ENCODE assay signal across 8 cellular contexts in genomic region chr9:19408693-19409405, GRCh38. TPM values are rescaled to one million over a fixed set of nuclear protein-coding genes. Genes with fewer than 3 reads are reported as not detected.
DNase-seq lines count a peak whose midpoint lies in the region; ATAC-seq and TF ChIP-seq lines count a peak whose summit lies in the region.

ACER2 (plus strand) TSS chr9:19409009; CDS start chr9:19409085, 76 bp downstream.

- no peaks in the 10 kb centered on the region for H3K27me3 ChIP-seq in heart right ventricle

- peak within 1 kb of the TSS; percentile 79 for H3K4me3 ChIP-seq in GM12875 (ENCODE audit: low read depth, low read length)
- peak within 1 kb of the TSS; percentile 70 to 98 (median 92) for H3K4me3 ChIP-seq in heart right ventricle

- H3K4me1 ChIP-seq in heart right ventricle, result peaks cover 0 to 46% (median 22%) of the 10 kb centered on the region in 9 donors

- H3K4me1 Mint-ChIP-seq in type B pancreatic cell (ENCODE audit: unreplicated experiment), result peaks cover 10% of the 10 kb centered on the region

- peak within 1 kb of the TSS; percentile 93 for H3K4me3 Mint-ChIP-seq in type B pancreatic cell

- TF ChIP-seq CTCF in GM12875 (IDR thresholded peaks at IDR 0.05; ENCODE audit: borderline replicate concordance, insufficient read depth, low read depth, low read length) (no peak), heart right ventricle (IDR thresholded peaks at IDR 0.05) (peak in 4 of 9 donors; percentile 7 to 23 (median 20)), type B pancreatic cell (conservative IDR thresholded peaks at IDR 0.05) (peak; percentile 28)

- peak within 1 kb of the TSS; percentile 87 for H3K27ac Mint-ChIP-seq in type B pancreatic cell

- WGBS in adipose tissue, 3 donors, result 0% methylated on average over 56 to 61 of the region's 61 CpGs
- 0 to 1% methylated on average over 50 to 61 of the region's 61 CpGs for WGBS in heart right ventricle, 2 donors

- no peaks in the 10 kb centered on the region for H3K9me3 Mint-ChIP-seq in type B pancreatic cell

- peaks cover 0 to 2% (median 0%) of the 10 kb centered on the region in 11 donors for H3K9me3 ChIP-seq in heart right ventricle

- H3K36me3 ChIP-seq in heart right ventricle, result peaks cover 0 to 11% (median 0%) of the 10 kb centered on the region in 9 donors

- H3K27ac ChIP-seq in adipose tissue (ENCODE audit: low read depth, low read length), result peak within 1 kb of the TSS; percentile 41
- H3K27ac ChIP-seq in heart right ventricle, result peak within 1 kb of the TSS; percentile 82 to 96 (median 90)

- no peaks in the 10 kb centered on the region for H3K36me3 Mint-ChIP-seq in type B pancreatic cell

- H3K27me3 Mint-ChIP-seq in type B pancreatic cell, result no peaks in the 10 kb centered on the region

- intact Hi-C loops in heart right ventricle (cut with DNase I), result loop anchor here in 4 of 10 donors (1.0 to 2.0 kb wide), 4 partner anchors 22 to 48 kb away; partner anchors contain the start of gene RPS6 (in 4 of the 4)
- intact Hi-C loops in posterior cingulate gyrus (cut with DNase I), result loop anchor here (2.0 to 10.0 kb wide), 2 partner anchors 28 to 46 kb away; partner anchors contain the start of gene RPS6

- ATAC-seq in HG02678 (IDR thresholded peaks at IDR 0.05; ENCODE audit: unreplicated experiment), result peak; percentile 92
- ATAC-seq in heart right ventricle, result peak; percentile 97 to 100 (median 98)

- DNase-seq in NCI-H1105 (lab: John Stamatoyannopoulos, UW), result peak; percentile 67
- peak; percentile 7 to 57 for DNase-seq in SW 1271 (lab: John Stamatoyannopoulos, UW)
- DNase-seq in heart right ventricle, result peak; percentile 96 to 98
- peak; percentile 87 to 99 (median 94) for DNase-seq in posterior cingulate gyrus
- peak; percentile 96 for DNase-seq in type B pancreatic cell (ENCODE audit: extremely low spot score, unreplicated experiment)

RNA-seq across cellular contexts. Expression of gene ACER2, which starts in this region (rescaled TPM):
- polyA plus RNA-seq in adipose tissue (1 to 10 TPM; 2.9 to 5.6 (median 3.3) TPM), heart right ventricle (under 1 TPM; 0.52 to 0.88 TPM)
- total RNA-seq in heart right ventricle (1 to 10 TPM; 1.7 to 8.7 (median 4.0) TPM), type B pancreatic cell (ENCODE audit: low replicate concordance) (9.2 and 15.3 TPM in 2 replicates)

Comparison
In these comparisons a context has a peak if more than half of its experiments do, and no peak if none do; other contexts are left out.
1. Peak in every context shown above with its lines: DNase-seq, ATAC-seq, H3K4me3 ChIP-seq and H3K27ac ChIP-seq.
2. DNase-seq: peak in every context shown above with its lines; median percentile 97 in heart right ventricle; 96 in type B pancreatic cell; 94 in posterior cingulate gyrus; 67 in NCI-H1105; 32 in SW 1271.